Comparison of ENCODE assay signal across 9 cellular contexts in genomic region chr13:83019986-83020385, GRCh38.
"Had no signal": no experiment of that assay in that cellular context is flagged by ENCODE, and none has a peak within 500 bp of the region (broad histone marks: within the 10 kb centered on the region; RNA-seq: fewer than 3 reads in every experiment).

No MANE protein-coding gene starts in this region.

- DNase-seq: GM23248, GOT3, H7, HFFc6 had no signal

- ATAC-seq: HCT116, HepG2, K562 had no signal

- H2AFZ ChIP-seq: GM23248 had no signal

- H3K4me1 ChIP-seq: HAP-1 had no signal

- H3K27ac ChIP-seq: GM23248, HL-60 had no signal

- H3K36me3 ChIP-seq: HAP-1 had no signal

- H3K9ac ChIP-seq: GM23248 had no signal

- H3K9me3 ChIP-seq: HAP-1 had no signal

- FAIRE-seq: HepG2, K562 had no signal

- H3K4me3 ChIP-seq: GM23248, HAP-1, K562 had no signal
